ENCODE assay signal across 18 cellular contexts in the genomic region with DNA sequence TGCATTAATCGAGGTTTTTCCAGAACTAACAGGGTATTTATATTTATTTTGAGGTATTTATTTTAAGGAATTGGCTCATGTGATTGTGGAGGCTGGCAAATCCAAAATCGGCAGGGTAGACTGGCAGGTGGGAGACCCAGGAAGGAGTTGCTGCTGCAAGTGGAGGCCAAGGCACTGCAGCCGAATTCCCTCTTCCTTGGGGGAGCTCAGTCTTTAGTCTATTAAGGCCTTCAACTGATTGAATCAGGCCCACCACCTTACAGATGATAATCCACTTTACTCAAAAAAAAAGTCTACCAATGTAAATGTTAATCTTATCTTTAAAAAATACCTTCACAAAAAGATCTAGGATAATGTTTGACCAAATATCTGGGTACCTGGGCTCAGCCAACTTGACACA. TPM values are rescaled to one million over a fixed set of nuclear protein-coding genes. Genes with fewer than 3 reads are reported as not detected.
DNase-seq lines count a peak whose midpoint lies in the region; ATAC-seq, FAIRE-seq and TF ChIP-seq lines count a peak whose summit lies in the region.
"Had no signal": no experiment of that assay in that cellular context is flagged by ENCODE, and none has a peak within 500 bp of the region (broad histone marks: within the 10 kb centered on the region; RNA-seq: fewer than 3 reads in every experiment).

No MANE protein-coding gene starts in this region.

- H3K27ac Mint-ChIP-seq in activated T-cell treated with anti-CD3 and anti-CD28 coated beads, Interleukin-2, amount 50 U/mL, for 72 hours = peak overlapping the region; percentile 99
- H3K27ac Mint-ChIP-seq in stimulated activated memory B cell treated with anti-CD40 and anti-IgM and Interleukin-4, amounts not matched to agents 10 μg/mL and 1 μg/mL and 100 μg/mL, for 72 hours = peak overlapping the region; percentile 98

- CTCF ChIA-PET in PC-3 (lab: Charles Lee) = no interaction called here

- H3K79me2 ChIP-seq in PC-3 (ENCODE audit: low read length) = no peaks in the 10 kb centered on the region

- ATAC-seq in activated T-cell treated with anti-CD3 and anti-CD28 coated beads, Interleukin-2, amount 50 U/mL, for 72 hours (replicated peaks in 1 of 2) = no peak
- no peak for ATAC-seq in PC-3
- ATAC-seq in stimulated activated memory B cell treated with anti-CD40 and anti-IgM and Interleukin-4, amounts not matched to agents 10 μg/mL and 1 μg/mL and 100 μg/mL, for 72 hours = no peak
- ATAC-seq: gastrocnemius medialis had no signal

- no peak overlapping the region for H3K4me3 Mint-ChIP-seq in activated T-cell treated with anti-CD3 and anti-CD28 coated beads, Interleukin-2, amount 50 U/mL, for 72 hours
- H3K4me3 Mint-ChIP-seq in stimulated activated memory B cell treated with anti-CD40 and anti-IgM and Interleukin-4, amounts not matched to agents 10 μg/mL and 1 μg/mL and 100 μg/mL, for 72 hours = no peak overlapping the region

- H3F3A ChIP-seq in PC-3 (ENCODE audit: low read length, unreplicated experiment) = no peaks in the 10 kb centered on the region

- H3K36me3 Mint-ChIP-seq in activated T-cell treated with anti-CD3 and anti-CD28 coated beads, Interleukin-2, amount 50 U/mL, for 72 hours (ENCODE audit: insufficient read depth in 2 of 2) = peaks cover 19 to 26% of the 10 kb centered on the region in 2 donors
- H3K36me3 Mint-ChIP-seq in stimulated activated memory B cell treated with anti-CD40 and anti-IgM and Interleukin-4, amounts not matched to agents 10 μg/mL and 1 μg/mL and 100 μg/mL, for 72 hours = peaks cover 10% of the 10 kb centered on the region

- H2AFZ ChIP-seq in PC-3 (ENCODE audit: low read length) = peak overlapping the region; percentile 93; the same call in 1 of the 2 replicates

- FAIRE-seq in frontal cortex (lab: Jason Lieb, UNC) = no peak
- FAIRE-seq: endometrium had no signal

- peaks cover 0 to 4% of the 10 kb centered on the region in 2 donors for H3K9me3 Mint-ChIP-seq in activated T-cell treated with anti-CD3 and anti-CD28 coated beads, Interleukin-2, amount 50 U/mL, for 72 hours
- H3K9me3 Mint-ChIP-seq in stimulated activated memory B cell treated with anti-CD40 and anti-IgM and Interleukin-4, amounts not matched to agents 10 μg/mL and 1 μg/mL and 100 μg/mL, for 72 hours = peaks cover 4% of the 10 kb centered on the region

- no peak overlapping the region for H3K4me3 ChIP-seq in PC-3 (ENCODE audit: low read length)
- no peak overlapping the region for H3K4me3 ChIP-seq in colonic mucosa
- H3K4me3 ChIP-seq: SK-N-MC had no signal

- DNase-seq in activated T-cell treated with anti-CD3 and anti-CD28 coated beads, Interleukin-2, amount 50 U/mL, for 72 hours = no peak
- no peak for DNase-seq in activated T-cell treated with anti-CD3 and anti-CD28 coated beads, Interleukin-2, amount 50 U/mL, for 48 hours
- no peak for DNase-seq in PC-3
- DNase-seq in colonic mucosa = no peak
- DNase-seq in frontal cortex (ENCODE audit: low spot score in 2 of 2) = no peak
- DNase-seq in NCI-H82 (lab: John Stamatoyannopoulos, UW) = no peak
- no peak for DNase-seq in activated CD4-positive, CD25-positive, alpha-beta regulatory T cell treated with anti-CD3 and anti-CD28 coated beads, Interleukin-2, amount 50 U/mL, for 72 hours
- DNase-seq: DMS153; gastrocnemius medialis; H7; Karpas-422; NCI-H1694; OCI-M1; stimulated activated CD4-positive, alpha-beta T cell treated with anti-CD3 and anti-CD28 coated beads, Interleukin-4, amount 100 ng/mL, for 4 hours; stimulated activated naive B cell treated with anti-CD40 and anti-IgM and Interleukin-4, amounts not matched to agents 10 μg/mL and 1 μg/mL and 100 μg/mL, for 72 hours had no signal

- peaks cover 33% of the 10 kb centered on the region for H3K4me1 Mint-ChIP-seq in activated T-cell treated with anti-CD3 and anti-CD28 coated beads, Interleukin-2, amount 50 U/mL, for 72 hours (ENCODE audit: low read depth)
- H3K4me1 Mint-ChIP-seq in stimulated activated memory B cell treated with anti-CD40 and anti-IgM and Interleukin-4, amounts not matched to agents 10 μg/mL and 1 μg/mL and 100 μg/mL, for 72 hours = peaks cover 49% of the 10 kb centered on the region

- H3K27ac ChIP-seq in PC-3 (ENCODE audit: low read length) (no peak overlapping the region), colonic mucosa (peak overlapping the region; percentile 83)
- H3K27ac ChIP-seq: SK-N-MC had no signal

- TF ChIP-seq CTCF in PC-3 (conservative IDR thresholded peaks at IDR 0.05; ENCODE audit: low read depth, low read length) = no peak
- TF ChIP-seq CTCF in colonic mucosa (IDR thresholded peaks at IDR 0.05) = no peak

- no peak overlapping the region for H3K9ac ChIP-seq in PC-3 (ENCODE audit: low read length)
- H3K9ac ChIP-seq in colonic mucosa (ENCODE audit: low read depth in 2 of 2, low read length in 2 of 2) = no peak overlapping the region

- H3K9me2 ChIP-seq in PC-3 (replicated peaks; ENCODE audit: low read length) = no peaks in the 10 kb centered on the region

- intact Hi-C loops in PC-3 (cut with micrococcal nuclease) (loop anchor here (5.0 kb wide), 1 partner anchor 40 kb away; the partner anchor contains the start of gene OAS3), colonic mucosa (cut with DNase I) (no loop called here)

- no peaks in the 10 kb centered on the region for H3K36me3 ChIP-seq in PC-3 (ENCODE audit: low read depth, low read length)
- H3K36me3 ChIP-seq in colonic mucosa = no peaks in the 10 kb centered on the region
- H3K36me3 ChIP-seq: gastrocnemius medialis had no signal

- H3K27me3 ChIP-seq in PC-3 (ENCODE audit: low read length) (no peaks in the 10 kb centered on the region), colonic mucosa (no peaks in the 10 kb centered on the region)
- H3K27me3 ChIP-seq: gastrocnemius medialis had no signal

- no peak overlapping the region for H3K4me2 ChIP-seq in PC-3 (ENCODE audit: low read length)

- POLR2A ChIA-PET in PC-3 (lab: Charles Lee; ENCODE audit: unreplicated experiment) = no interaction called here

- H4K20me1 ChIP-seq in PC-3 (ENCODE audit: low read length) = no peaks in the 10 kb centered on the region

- peaks cover 14% of the 10 kb centered on the region for H3K4me1 ChIP-seq in PC-3 (ENCODE audit: insufficient read depth, low read length)
- H3K4me1 ChIP-seq in colonic mucosa = no peaks in the 10 kb centered on the region
- H3K4me1 ChIP-seq: gastrocnemius medialis had no signal

- H3K9me3 ChIP-seq in PC-3 (ENCODE audit: low read length) = no peaks in the 10 kb centered on the region
- H3K9me3 ChIP-seq in colonic mucosa = no peaks in the 10 kb centered on the region
- H3K9me3 ChIP-seq: gastrocnemius medialis had no signal

- H3K27me3 Mint-ChIP-seq in activated T-cell treated with anti-CD3 and anti-CD28 coated beads, Interleukin-2, amount 50 U/mL, for 72 hours (ENCODE audit: low read depth) = no peaks in the 10 kb centered on the region
- no peaks in the 10 kb centered on the region for H3K27me3 Mint-ChIP-seq in stimulated activated memory B cell treated with anti-CD40 and anti-IgM and Interleukin-4, amounts not matched to agents 10 μg/mL and 1 μg/mL and 100 μg/mL, for 72 hours
- H3K27me3 Mint-ChIP-seq: stimulated activated naive B cell treated with anti-CD40 and anti-IgM and Interleukin-4, amounts not matched to agents 10 μg/mL and 1 μg/mL and 100 μg/mL, for 72 hours had no signal

- BruUV-seq in PC-3 (replicated peaks; lab: Mats Ljungman, UMichigan) = no TSS peak

RNA-seq across cellular contexts. Expression of gene OAS2, which starts 1.2 kb away (rescaled TPM):
- 100 to 1,000 TPM in 1 of 2 donors, 10 to 100 TPM in 1; 80.2 to 139 TPM for total RNA-seq in activated T-cell treated with anti-CD3 and anti-CD28 coated beads, Interleukin-2, amount 50 U/mL, for 72 hours
- total RNA-seq in PC-3 (2014; rRNA removed) (5.8 and 10.5 TPM in 2 replicates), colonic mucosa (1 to 10 TPM; 3.0 to 3.2 TPM), frontal cortex (0.82 TPM)
- total RNA-seq: H7 had no signal

RNA-seq across cellular contexts. Expression of gene OAS3, which starts 38.9 kb away (rescaled TPM):
- total RNA-seq in activated T-cell treated with anti-CD3 and anti-CD28 coated beads, Interleukin-2, amount 50 U/mL, for 72 hours = 10 to 100 TPM; 14.7 to 39.3 TPM
- total RNA-seq in PC-3 (2014; rRNA removed) (25.5 and 28.8 TPM in 2 replicates), colonic mucosa (10 to 100 TPM; 15.2 to 39.1 TPM), frontal cortex (2.0 TPM)
